ENCODE assay signal across 8 cellular contexts in genomic region chr19:18109363-18109730, GRCh38. TPM values are rescaled to one million over a fixed set of nuclear protein-coding genes. Genes with fewer than 3 reads are reported as not detected.
A peak's percentile ranks its signal among the peaks of the same experiment; 100 is the strongest.
DNase-seq lines count a peak whose midpoint lies in the region; ATAC-seq and TF ChIP-seq lines count a peak whose summit lies in the region.

No MANE protein-coding gene starts in this region.

- no peaks in the 10 kb centered on the region for H3K27me3 ChIP-seq in brain microvascular endothelial cell (replicated peaks)
- H3K27me3 ChIP-seq in right lobe of liver, result no peaks in the 10 kb centered on the region
- H3K27me3 ChIP-seq in tibial artery, result no peaks in the 10 kb centered on the region

- H3K9me3 Mint-ChIP-seq in activated CD4-positive, alpha-beta T cell treated with anti-CD3 and anti-CD28 coated beads, Interleukin-2, amount 10 ng/mL, durations not matched to agents 24 days and 14 days, result no peaks in the 10 kb centered on the region

- ATAC-seq in right lobe of liver (peak; percentile 72 to 85 (median 82)), GM18867 (IDR thresholded peaks at IDR 0.05; ENCODE audit: unreplicated experiment) (no peak), HG03432 (IDR thresholded peaks at IDR 0.05; ENCODE audit: unreplicated experiment) (no peak)

- H3K9me3 ChIP-seq in right lobe of liver, result no peaks in the 10 kb centered on the region
- no peaks in the 10 kb centered on the region for H3K9me3 ChIP-seq in tibial artery

- no peak for DNase-seq in activated CD4-positive, alpha-beta T cell treated with anti-CD3 and anti-CD28 coated beads, Interleukin-2, amount 10 ng/mL, durations not matched to agents 24 days and 14 days
- no peak for DNase-seq in activated CD4-positive, alpha-beta T cell treated with anti-CD3 and anti-CD28 coated beads for 1 hour
- DNase-seq in brain microvascular endothelial cell, result no peak
- peak; percentile 79 to 92 (median 89) for DNase-seq in right lobe of liver
- no peak for DNase-seq in tibial artery
- no peak for DNase-seq in foreskin melanocyte

- TF ChIP-seq CTCF in brain microvascular endothelial cell (IDR thresholded peaks at IDR 0.05; ENCODE audit: low read depth, low read length, missing control alignments) (no peak), right lobe of liver (IDR thresholded peaks at IDR 0.05) (no peak), tibial artery (IDR thresholded peaks at IDR 0.05) (no peak)

- H3K27ac Mint-ChIP-seq in activated CD4-positive, alpha-beta T cell treated with anti-CD3 and anti-CD28 coated beads, Interleukin-2, amount 10 ng/mL, durations not matched to agents 24 days and 14 days, result no peak overlapping the region

- in situ Hi-C loops in brain microvascular endothelial cell (cut with HindIII; ENCODE audit: low pct_ligation_motif_present, low sequenced_read_pairs), result no loop called here

- H3K27ac ChIP-seq in brain microvascular endothelial cell (no peak overlapping the region), right lobe of liver (peak overlapping the region; percentile 65 to 87 (median 81)), tibial artery (peak overlapping the region; percentile 62 to 79)

- H3K4me3 ChIP-seq in brain microvascular endothelial cell (ENCODE audit: low read depth, low read length) (peak overlapping the region; percentile 63), right lobe of liver (peak overlapping the region; percentile 76 to 89 (median 79)), tibial artery (peak overlapping the region; percentile 66 to 89)

- H3K27me3 Mint-ChIP-seq in activated CD4-positive, alpha-beta T cell treated with anti-CD3 and anti-CD28 coated beads, Interleukin-2, amount 10 ng/mL, durations not matched to agents 24 days and 14 days, result no peaks in the 10 kb centered on the region

- H3K36me3 Mint-ChIP-seq in activated CD4-positive, alpha-beta T cell treated with anti-CD3 and anti-CD28 coated beads, Interleukin-2, amount 10 ng/mL, durations not matched to agents 24 days and 14 days (ENCODE audit: low read depth), result peaks cover 4% of the 10 kb centered on the region

- H3K4me1 ChIP-seq in right lobe of liver, result peaks cover 0 to 25% (median 2%) of the 10 kb centered on the region in 4 donors
- H3K4me1 ChIP-seq in tibial artery, result peaks cover 0 to 27% (median 21%) of the 10 kb centered on the region in 4 donors

- intact Hi-C loops in activated CD4-positive, alpha-beta T cell treated with anti-CD3 and anti-CD28 coated beads, Interleukin-2, amount 10 ng/mL, durations not matched to agents 24 days and 14 days (cut with micrococcal nuclease), result no loop called here
- intact Hi-C loops in right lobe of liver (cut with DNase I) (no loop called here), tibial artery (cut with DNase I; ENCODE audit: low total_unique reads) (no loop called here)

- 14% methylated on average over 4 of the region's 12 CpGs for WGBS in right lobe of liver (ENCODE audit: insufficient coverage, low coverage, low lambda C conversion rate, missing lambda C conversion rate)

- no peak for TF ChIP-seq POLR2A in right lobe of liver (IDR thresholded peaks at IDR 0.05)

- H3K36me3 ChIP-seq in brain microvascular endothelial cell (replicated peaks) (no peaks in the 10 kb centered on the region), right lobe of liver (no peaks in the 10 kb centered on the region), tibial artery (no peaks in the 10 kb centered on the region)

- H3K4me3 Mint-ChIP-seq in activated CD4-positive, alpha-beta T cell treated with anti-CD3 and anti-CD28 coated beads, Interleukin-2, amount 10 ng/mL, durations not matched to agents 24 days and 14 days, result peak overlapping the region; percentile 70

- peaks cover 21% of the 10 kb centered on the region for H3K4me1 Mint-ChIP-seq in activated CD4-positive, alpha-beta T cell treated with anti-CD3 and anti-CD28 coated beads, Interleukin-2, amount 10 ng/mL, durations not matched to agents 24 days and 14 days

RNA-seq across cellular contexts. Expression of gene MAST3, which starts 11.8 kb away (rescaled TPM):
- total RNA-seq in activated CD4-positive, alpha-beta T cell treated with anti-CD3 and anti-CD28 coated beads, Interleukin-2, amount 10 ng/mL, durations not matched to agents 24 days and 14 days, result 16.2 and 17.2 TPM in 2 replicates
- total RNA-seq in right lobe of liver, result 10 to 100 TPM in 3 of 6 experiments, 1 to 10 TPM in 3; 8.0 to 17.9 (median 10.0) TPM

RNA-seq across cellular contexts. Expression of gene IL12RB1, which starts 22.6 kb away (rescaled TPM):
- total RNA-seq in activated CD4-positive, alpha-beta T cell treated with anti-CD3 and anti-CD28 coated beads, Interleukin-2, amount 10 ng/mL, durations not matched to agents 24 days and 14 days, result 37.0 and 38.8 TPM in 2 replicates
- 1 to 10 TPM in 1 of 6 experiments, under 1 TPM in 5; 0.25 to 2.0 (median 0.70) TPM for total RNA-seq in right lobe of liver

RNA-seq across cellular contexts. Expression of gene PIK3R2, which starts 43.6 kb away (rescaled TPM):
- 19.6 and 20.7 TPM in 2 replicates for total RNA-seq in activated CD4-positive, alpha-beta T cell treated with anti-CD3 and anti-CD28 coated beads, Interleukin-2, amount 10 ng/mL, durations not matched to agents 24 days and 14 days
- 10 to 100 TPM; 11.1 to 21.4 (median 14.6) TPM for total RNA-seq in right lobe of liver

Comparison
In these comparisons a context has a peak if more than half of its experiments do, and no peak if none do; other contexts are left out.
1. DNase-seq: peak in right lobe of liver (3 of 3); none in activated CD4-positive, alpha-beta T cell treated with anti-CD3 and anti-CD28 coated beads, Interleukin-2, amount 10 ng/mL, durations not matched to agents 24 days and 14 days (single experiment), activated CD4-positive, alpha-beta T cell treated with anti-CD3 and anti-CD28 coated beads for 1 hour (single experiment), brain microvascular endothelial cell (single experiment), tibial artery (0 of 2) and foreskin melanocyte (single experiment).
2. ATAC-seq: peak in right lobe of liver (4 of 4); none in GM18867 (single experiment) and HG03432 (single experiment).
3. RNA of gene IL12RB1, which starts 22.6 kb away (total RNA-seq): 37.0 to 38.8 TPM in activated CD4-positive, alpha-beta T cell treated with anti-CD3 and anti-CD28 coated beads, Interleukin-2, amount 10 ng/mL, durations not matched to agents 24 days and 14 days; 0.25 to 2.0 TPM in right lobe of liver; every median in the first group is over 10 times any median in the second.
4. Peak in every context shown above with its lines, with median percentiles within 50 percentile points of each other: H3K4me3 ChIP-seq.